ENCODE assay signal across 2 cellular contexts in the genomic region with DNA sequence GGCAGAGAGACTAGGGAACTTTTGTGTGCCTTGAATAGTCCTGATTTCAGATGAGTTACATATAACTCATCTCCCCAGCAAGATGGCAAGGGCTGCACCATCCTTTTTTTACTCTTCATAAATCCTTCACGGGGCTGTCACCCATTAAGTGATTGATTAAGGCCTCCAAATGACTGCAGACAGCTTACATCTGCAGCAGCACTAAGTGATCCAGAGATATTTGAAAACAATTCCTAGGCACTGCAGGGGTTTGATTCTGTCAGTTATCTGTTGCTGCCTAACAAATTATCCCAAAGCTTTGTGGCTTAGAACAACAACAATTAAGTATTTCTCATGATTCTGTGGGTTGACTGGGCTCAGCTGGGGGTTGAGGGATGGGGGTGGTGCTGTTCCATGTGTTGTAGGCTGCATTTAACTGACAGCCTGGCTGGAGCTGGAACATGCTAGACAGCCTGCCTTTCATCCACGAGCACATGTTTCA.
TF ChIP-seq lines count a peak whose summit lies in the region.

No MANE protein-coding gene starts in this region.

TF ChIP-seq in SK-N-SH, 30 proteins besides CTCF, POLR2A, EP300 and RAD21:
- no peak for TF ChIP-seq REST (IDR thresholded peaks at IDR 0.05; ENCODE audit: low read depth, low read length)
- TF ChIP-seq TCF12 (IDR thresholded peaks at IDR 0.05): 0 out of 2 replicates have a peak, but pooled peaks have one; percentile 6
- TF ChIP-seq, protein P1, sequence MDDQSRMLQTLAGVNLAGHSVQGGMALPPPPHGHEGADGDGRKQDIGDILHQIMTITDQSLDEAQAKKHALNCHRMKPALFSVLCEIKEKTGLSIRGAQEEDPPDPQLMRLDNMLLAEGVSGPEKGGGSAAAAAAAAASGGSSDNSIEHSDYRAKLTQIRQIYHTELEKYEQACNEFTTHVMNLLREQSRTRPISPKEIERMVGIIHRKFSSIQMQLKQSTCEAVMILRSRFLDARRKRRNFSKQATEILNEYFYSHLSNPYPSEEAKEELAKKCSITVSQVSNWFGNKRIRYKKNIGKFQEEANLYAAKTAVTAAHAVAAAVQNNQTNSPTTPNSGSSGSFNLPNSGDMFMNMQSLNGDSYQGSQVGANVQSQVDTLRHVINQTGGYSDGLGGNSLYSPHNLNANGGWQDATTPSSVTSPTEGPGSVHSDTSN (IDR thresholded peaks at IDR 0.05): peak; percentile 69

TF ChIP-seq in SK-N-SH treated with all-trans-retinoic acid at 6 μM for 48 hours, 23 proteins besides CTCF, POLR2A, EP300 and RAD21 (continued from another document):
- TF ChIP-seq PATZ1 (CRISPR knock-in tag; IDR thresholded peaks at IDR 0.05; ENCODE audit: borderline replicate concordance): no peak
- TF ChIP-seq ZFP3 (CRISPR knock-in tag; IDR thresholded peaks at IDR 0.05): no peak
- TF ChIP-seq, protein P2, sequence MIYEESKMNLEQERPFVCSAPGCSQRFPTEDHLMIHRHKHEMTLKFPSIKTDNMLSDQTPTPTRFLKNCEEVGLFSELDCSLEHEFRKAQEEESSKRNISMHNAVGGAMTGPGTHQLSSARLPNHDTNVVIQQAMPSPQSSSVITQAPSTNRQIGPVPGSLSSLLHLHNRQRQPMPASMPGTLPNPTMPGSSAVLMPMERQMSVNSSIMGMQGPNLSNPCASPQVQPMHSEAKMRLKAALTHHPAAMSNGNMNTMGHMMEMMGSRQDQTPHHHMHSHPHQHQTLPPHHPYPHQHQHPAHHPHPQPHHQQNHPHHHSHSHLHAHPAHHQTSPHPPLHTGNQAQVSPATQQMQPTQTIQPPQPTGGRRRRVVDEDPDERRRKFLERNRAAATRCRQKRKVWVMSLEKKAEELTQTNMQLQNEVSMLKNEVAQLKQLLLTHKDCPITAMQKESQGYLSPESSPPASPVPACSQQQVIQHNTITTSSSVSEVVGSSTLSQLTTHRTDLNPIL (CRISPR knock-in tag; IDR thresholded peaks at IDR 0.05; ENCODE audit: low read depth): no peak
- TF ChIP-seq, protein P3, sequence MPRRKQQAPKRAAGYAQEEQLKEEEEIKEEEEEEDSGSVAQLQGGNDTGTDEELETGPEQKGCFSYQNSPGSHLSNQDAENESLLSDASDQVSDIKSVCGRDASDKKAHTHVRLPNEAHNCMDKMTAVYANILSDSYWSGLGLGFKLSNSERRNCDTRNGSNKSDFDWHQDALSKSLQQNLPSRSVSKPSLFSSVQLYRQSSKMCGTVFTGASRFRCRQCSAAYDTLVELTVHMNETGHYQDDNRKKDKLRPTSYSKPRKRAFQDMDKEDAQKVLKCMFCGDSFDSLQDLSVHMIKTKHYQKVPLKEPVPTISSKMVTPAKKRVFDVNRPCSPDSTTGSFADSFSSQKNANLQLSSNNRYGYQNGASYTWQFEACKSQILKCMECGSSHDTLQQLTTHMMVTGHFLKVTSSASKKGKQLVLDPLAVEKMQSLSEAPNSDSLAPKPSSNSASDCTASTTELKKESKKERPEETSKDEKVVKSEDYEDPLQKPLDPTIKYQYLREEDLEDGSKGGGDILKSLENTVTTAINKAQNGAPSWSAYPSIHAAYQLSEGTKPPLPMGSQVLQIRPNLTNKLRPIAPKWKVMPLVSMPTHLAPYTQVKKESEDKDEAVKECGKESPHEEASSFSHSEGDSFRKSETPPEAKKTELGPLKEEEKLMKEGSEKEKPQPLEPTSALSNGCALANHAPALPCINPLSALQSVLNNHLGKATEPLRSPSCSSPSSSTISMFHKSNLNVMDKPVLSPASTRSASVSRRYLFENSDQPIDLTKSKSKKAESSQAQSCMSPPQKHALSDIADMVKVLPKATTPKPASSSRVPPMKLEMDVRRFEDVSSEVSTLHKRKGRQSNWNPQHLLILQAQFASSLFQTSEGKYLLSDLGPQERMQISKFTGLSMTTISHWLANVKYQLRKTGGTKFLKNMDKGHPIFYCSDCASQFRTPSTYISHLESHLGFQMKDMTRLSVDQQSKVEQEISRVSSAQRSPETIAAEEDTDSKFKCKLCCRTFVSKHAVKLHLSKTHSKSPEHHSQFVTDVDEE (CRISPR knock-in tag; IDR thresholded peaks at IDR 0.05): no peak
